1 cellular context compared by ENCODE assay signal in the genomic region with DNA sequence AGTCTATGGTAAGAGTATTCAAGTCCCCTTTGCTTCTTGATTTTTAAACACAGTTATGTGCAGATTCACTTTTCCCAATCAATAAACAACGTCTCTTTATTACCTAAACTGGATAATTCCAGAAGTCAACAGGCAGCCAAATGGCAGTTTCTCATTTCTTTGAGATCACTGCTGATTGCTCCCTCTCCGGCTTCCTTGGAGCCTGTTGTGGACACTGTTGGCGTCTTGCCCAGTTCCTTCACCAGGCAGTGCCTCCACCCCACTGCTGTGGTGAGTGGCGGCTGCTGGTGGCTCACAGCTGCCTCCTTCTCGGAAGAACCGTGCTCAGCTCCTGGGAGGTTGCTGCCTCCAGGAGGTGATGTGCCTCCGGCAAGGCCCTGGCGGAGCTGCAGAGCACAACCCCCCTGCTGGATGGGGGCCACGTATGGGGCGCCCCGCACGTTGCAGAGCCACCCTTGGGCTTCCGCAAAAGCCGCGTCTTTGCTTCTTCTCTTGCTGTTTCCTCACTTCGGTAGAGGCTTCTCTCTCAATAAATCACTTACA.
TF ChIP-seq lines count a peak whose summit lies in the region.

No MANE protein-coding gene starts in this region.

TF ChIP-seq in K562, 482 proteins besides CTCF, POLR2A, EP300 and RAD21 (continued from another document and continues in another):
- TF ChIP-seq SMAD1 (IDR thresholded peaks at IDR 0.05; ENCODE audit: low read depth, low read length, partially characterized antibody) (peak; percentile 37), RCOR1 (IDR thresholded peaks at IDR 0.05; ENCODE audit: borderline replicate concordance in 1 of 2, low read depth in 2 of 2, low read length in 2 of 2) (peak; percentile 60 to 84), ZNF639 (CRISPR knock-in tag; conservative IDR thresholded peaks at IDR 0.05 in 1 of 2, IDR thresholded peaks at IDR 0.05 in 1 of 2) (no peak), CUX1 (CRISPR knock-in tag; IDR thresholded peaks at IDR 0.05) (no peak), OTX1 (CRISPR knock-in tag; IDR thresholded peaks at IDR 0.05) (no peak), LEF1 (IDR thresholded peaks at IDR 0.05) (0 out of 2 replicates have a peak, but pooled peaks have one; percentile 15), ZFP36 (IDR thresholded peaks at IDR 0.05; ENCODE audit: low read depth, low read length, partially characterized antibody) (peak; percentile 61), ZNF740 (CRISPR knock-in tag; IDR thresholded peaks at IDR 0.05) (no peak), ZNF740 (tag; IDR thresholded peaks at IDR 0.05) (no peak), MTA3 (IDR thresholded peaks at IDR 0.05; ENCODE audit: borderline replicate concordance) (peak; percentile 89; the same call in 1 of the 2 replicates), ESRRB (CRISPR knock-in tag; IDR thresholded peaks at IDR 0.05; ENCODE audit: borderline replicate concordance) (no peak), KDM1A (IDR thresholded peaks at IDR 0.05) (peak; percentile 8 to 62; a peak in 2 of 4 replicates), ZNF311 (CRISPR knock-in tag; IDR thresholded peaks at IDR 0.05) (no peak), PHF21A (IDR thresholded peaks at IDR 0.05; ENCODE audit: borderline replicate concordance, low read depth) (no peak), ZC3H8 (IDR thresholded peaks at IDR 0.05) (no peak), ARID2 (IDR thresholded peaks at IDR 0.05) (peak; percentile 79; the same call in 1 of the 2 replicates), POLR2G (IDR thresholded peaks at IDR 0.05; ENCODE audit: low read depth, low read length) (peak; percentile 49), FOXK2 (conservative IDR thresholded peaks at IDR 0.05 in 1 of 2, IDR thresholded peaks at IDR 0.05 in 1 of 2; ENCODE audit: low read depth in 2 of 2) (peak; percentile 54 to 63; a peak in 1 of 4 replicates), SAFB2 (IDR thresholded peaks at IDR 0.05; ENCODE audit: borderline replicate concordance, low read depth, low read length, severe bottlenecking) (no peak), PML (IDR thresholded peaks at IDR 0.05; ENCODE audit: low read length) (no peak), CBX1 (IDR thresholded peaks at IDR 0.05; ENCODE audit: low read depth) (peak; percentile 73; the same call in 1 of the 2 replicates), ZBTB7A (IDR thresholded peaks at IDR 0.05; ENCODE audit: borderline replicate concordance, control insufficient read depth, low read depth, low read length) (peak; percentile 90; the same call in 1 of the 2 replicates), TBL1XR1 (IDR thresholded peaks at IDR 0.05; ENCODE audit: low read length in 2 of 2) (peak in 1 of 2 experiments; percentile 54; a peak in 1 of 4 replicates), NONO (IDR thresholded peaks at IDR 0.05; ENCODE audit: low read depth in 2 of 2, low read length in 1 of 2) (peak in 1 of 2 experiments; percentile 32; a peak in 1 of 4 replicates), MLLT1 (IDR thresholded peaks at IDR 0.05) (peak in 1 of 2 experiments; percentile 23; a peak in 1 of 4 replicates), ZKSCAN1 (IDR thresholded peaks at IDR 0.05; ENCODE audit: low read depth, low read length) (peak; percentile 93), FOXJ2 (tag; IDR thresholded peaks at IDR 0.05) (no peak), CBX2 (IDR thresholded peaks at IDR 0.05; ENCODE audit: insufficient read depth, low read length, poor library complexity, severe bottlenecking) (no peak), ZMIZ1 (IDR thresholded peaks at IDR 0.05; ENCODE audit: low read depth in 2 of 2, low read length in 2 of 2) (no peak), SIRT6 (IDR thresholded peaks at IDR 0.05; ENCODE audit: low read depth, low read length) (no peak), PYGO2 (tag; IDR thresholded peaks at IDR 0.05) (no peak), SMC3 (conservative IDR thresholded peaks at IDR 0.05; ENCODE audit: insufficient read depth, low read depth, low read length) (peak; percentile 56; the same call in 1 of the 2 replicates), XRCC5 (IDR thresholded peaks at IDR 0.05; ENCODE audit: low read depth, low read length) (0 out of 2 replicates have a peak, but pooled peaks have one; percentile 65), HDAC3 (IDR thresholded peaks at IDR 0.05; ENCODE audit: borderline replicate concordance, partially characterized antibody) (peak; percentile 42), YBX1 (IDR thresholded peaks at IDR 0.05) (no peak), FUS (optimal IDR thresholded peaks at IDR 0.05; ENCODE audit: low read depth, low read length) (no peak), CC2D1A (IDR thresholded peaks at IDR 0.05) (peak; percentile 93), ZNF24 (IDR thresholded peaks at IDR 0.05) (peak; percentile 69; the same call in 1 of the 2 replicates), HLTF (IDR thresholded peaks at IDR 0.05) (peak; percentile 55; the same call in 1 of the 2 replicates)
- TF ChIP-seq, protein P1, sequence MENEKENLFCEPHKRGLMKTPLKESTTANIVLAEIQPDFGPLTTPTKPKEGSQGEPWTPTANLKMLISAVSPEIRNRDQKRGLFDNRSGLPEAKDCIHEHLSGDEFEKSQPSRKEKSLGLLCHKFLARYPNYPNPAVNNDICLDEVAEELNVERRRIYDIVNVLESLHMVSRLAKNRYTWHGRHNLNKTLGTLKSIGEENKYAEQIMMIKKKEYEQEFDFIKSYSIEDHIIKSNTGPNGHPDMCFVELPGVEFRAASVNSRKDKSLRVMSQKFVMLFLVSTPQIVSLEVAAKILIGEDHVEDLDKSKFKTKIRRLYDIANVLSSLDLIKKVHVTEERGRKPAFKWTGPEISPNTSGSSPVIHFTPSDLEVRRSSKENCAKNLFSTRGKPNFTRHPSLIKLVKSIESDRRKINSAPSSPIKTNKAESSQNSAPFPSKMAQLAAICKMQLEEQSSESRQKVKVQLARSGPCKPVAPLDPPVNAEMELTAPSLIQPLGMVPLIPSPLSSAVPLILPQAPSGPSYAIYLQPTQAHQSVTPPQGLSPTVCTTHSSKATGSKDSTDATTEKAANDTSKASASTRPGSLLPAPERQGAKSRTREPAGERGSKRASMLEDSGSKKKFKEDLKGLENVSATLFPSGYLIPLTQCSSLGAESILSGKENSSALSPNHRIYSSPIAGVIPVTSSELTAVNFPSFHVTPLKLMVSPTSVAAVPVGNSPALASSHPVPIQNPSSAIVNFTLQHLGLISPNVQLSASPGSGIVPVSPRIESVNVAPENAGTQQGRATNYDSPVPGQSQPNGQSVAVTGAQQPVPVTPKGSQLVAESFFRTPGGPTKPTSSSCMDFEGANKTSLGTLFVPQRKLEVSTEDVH (IDR thresholded peaks at IDR 0.05; ENCODE audit: low read depth, partially characterized antibody), result no peak
- TF ChIP-seq, protein P2, sequence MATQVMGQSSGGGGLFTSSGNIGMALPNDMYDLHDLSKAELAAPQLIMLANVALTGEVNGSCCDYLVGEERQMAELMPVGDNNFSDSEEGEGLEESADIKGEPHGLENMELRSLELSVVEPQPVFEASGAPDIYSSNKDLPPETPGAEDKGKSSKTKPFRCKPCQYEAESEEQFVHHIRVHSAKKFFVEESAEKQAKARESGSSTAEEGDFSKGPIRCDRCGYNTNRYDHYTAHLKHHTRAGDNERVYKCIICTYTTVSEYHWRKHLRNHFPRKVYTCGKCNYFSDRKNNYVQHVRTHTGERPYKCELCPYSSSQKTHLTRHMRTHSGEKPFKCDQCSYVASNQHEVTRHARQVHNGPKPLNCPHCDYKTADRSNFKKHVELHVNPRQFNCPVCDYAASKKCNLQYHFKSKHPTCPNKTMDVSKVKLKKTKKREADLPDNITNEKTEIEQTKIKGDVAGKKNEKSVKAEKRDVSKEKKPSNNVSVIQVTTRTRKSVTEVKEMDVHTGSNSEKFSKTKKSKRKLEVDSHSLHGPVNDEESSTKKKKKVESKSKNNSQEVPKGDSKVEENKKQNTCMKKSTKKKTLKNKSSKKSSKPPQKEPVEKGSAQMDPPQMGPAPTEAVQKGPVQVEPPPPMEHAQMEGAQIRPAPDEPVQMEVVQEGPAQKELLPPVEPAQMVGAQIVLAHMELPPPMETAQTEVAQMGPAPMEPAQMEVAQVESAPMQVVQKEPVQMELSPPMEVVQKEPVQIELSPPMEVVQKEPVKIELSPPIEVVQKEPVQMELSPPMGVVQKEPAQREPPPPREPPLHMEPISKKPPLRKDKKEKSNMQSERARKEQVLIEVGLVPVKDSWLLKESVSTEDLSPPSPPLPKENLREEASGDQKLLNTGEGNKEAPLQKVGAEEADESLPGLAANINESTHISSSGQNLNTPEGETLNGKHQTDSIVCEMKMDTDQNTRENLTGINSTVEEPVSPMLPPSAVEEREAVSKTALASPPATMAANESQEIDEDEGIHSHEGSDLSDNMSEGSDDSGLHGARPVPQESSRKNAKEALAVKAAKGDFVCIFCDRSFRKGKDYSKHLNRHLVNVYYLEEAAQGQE (CRISPR knock-in tag; IDR thresholded peaks at IDR 0.05; ENCODE audit: low read depth), result 0 out of 2 replicates have a peak, but pooled peaks have one; percentile 21
